In genomic region chrX:10174051-10174450, GRCh38 we compare ENCODE assay signal across 17 cellular contexts. TPM values are rescaled to one million over a fixed set of nuclear protein-coding genes. Genes with fewer than 3 reads are reported as not detected.
DNase-seq lines count a peak whose midpoint lies in the region; ATAC-seq, FAIRE-seq and TF ChIP-seq lines count a peak whose summit lies in the region.
"Had no signal": no experiment of that assay in that cellular context is flagged by ENCODE, and none has a peak within 500 bp of the region (broad histone marks: within the 10 kb centered on the region; RNA-seq: fewer than 3 reads in every experiment).

No MANE protein-coding gene starts in this region.

- TF ChIP-seq RAD21 in K562 (CRISPR knock-in tag; conservative IDR thresholded peaks at IDR 0.05 in 1 of 2, IDR thresholded peaks at IDR 0.05 in 1 of 2), result no peak

- 54% methylated on average over 7 of the region's 9 CpGs for WGBS in K562 (ENCODE audit: insufficient coverage, low coverage, missing lambda C conversion rate)
- WGBS in psoas muscle, 3 donors, result 68 to 95% (median 80%) methylated on average over 9 of the region's 9 CpGs

- H3K4me1 ChIP-seq in ES-I3 (ENCODE audit: insufficient read depth, low read length) (peaks cover 31% of the 10 kb centered on the region), K562 (replicated peaks in 1 of 2; ENCODE audit: control insufficient read depth in 2 of 2, insufficient read depth in 2 of 2, low read length in 2 of 2) (peaks cover 28 to 49% of the 10 kb centered on the region in 2 experiments), iPS-15b (ENCODE audit: control insufficient read depth, insufficient read depth, low read length) (peaks cover 6% of the 10 kb centered on the region), psoas muscle (peaks cover 19% of the 10 kb centered on the region), mucosa of descending colon (ENCODE audit: low read depth) (no peaks in the 10 kb centered on the region)
- H3K4me1 ChIP-seq: upper lobe of right lung had no signal

- no peaks in the 10 kb centered on the region for H3K9me1 ChIP-seq in K562 (ENCODE audit: control insufficient read depth, insufficient read depth, low read length)

- intact Hi-C loops in K562 (cut with micrococcal nuclease) (no loop called here), psoas muscle (cut with DNase I) (loop anchor here in 1 of 2 donors (10.0 kb wide), 1 partner anchor 61 kb away; no protein-coding TSS in a partner anchor), mucosa of descending colon (cut with DNase I, micrococcal nuclease) (no loop called here)

- no peaks in the 10 kb centered on the region; a peak in 1 of 5 replicates for H3K27me3 ChIP-seq in K562 (ENCODE audit: control insufficient read depth in 2 of 2, insufficient read depth in 2 of 2, low read length in 2 of 2)
- H3K27me3 ChIP-seq in iPS-15b (ENCODE audit: control insufficient read depth, insufficient read depth, low read length), result no peaks in the 10 kb centered on the region
- peaks cover 0 to 3% (median 0%) of the 10 kb centered on the region in 3 donors for H3K27me3 ChIP-seq in psoas muscle (ENCODE audit: insufficient read depth in 3 of 3, low read length in 2 of 3)
- H3K27me3 ChIP-seq: esophagus muscularis mucosa, upper lobe of right lung had no signal

- no peaks in the 10 kb centered on the region for H4K20me1 ChIP-seq in K562 (replicated peaks; ENCODE audit: control insufficient read depth, insufficient read depth, low read length)

- in situ Hi-C loops in K562 (cut with MboI), result loop anchor here (10.0 kb wide), 1 partner anchor 951 kb away; no protein-coding TSS in a partner anchor

- H3K36me3 ChIP-seq in ES-I3 (ENCODE audit: insufficient read depth, low read length) (no peaks in the 10 kb centered on the region), K562 (ENCODE audit: control insufficient read depth, insufficient read depth, low read length) (no peaks in the 10 kb centered on the region), iPS-15b (ENCODE audit: control insufficient read depth, insufficient read depth, low read length) (no peaks in the 10 kb centered on the region), psoas muscle (ENCODE audit: insufficient read depth in 1 of 2, low read depth in 1 of 2) (no peaks in the 10 kb centered on the region), mucosa of descending colon (ENCODE audit: low read depth) (no peaks in the 10 kb centered on the region)
- H3K36me3 ChIP-seq: esophagus muscularis mucosa, heart left ventricle, spleen, upper lobe of right lung had no signal

- H3K79me2 ChIP-seq in K562 (ENCODE audit: control insufficient read depth, insufficient read depth, low read length), result no peaks in the 10 kb centered on the region

- POLR2A ChIA-PET in K562 (lab: Yijun Ruan, JAX), result interaction anchor here (0.6 kb wide), 2 partner anchors 194 to 666 kb away, joined by 3 read pairs; no protein-coding TSS in a partner anchor

- DNase-seq in K562 (ENCODE audit: extremely low read depth in 1 of 4, low spot score in 3 of 4), result no peak
- DNase-seq in psoas muscle, result no peak
- DNase-seq in left lobe of liver (ENCODE audit: low spot score), result no peak
- DNase-seq in mucosa of descending colon, result no peak
- no peak for DNase-seq in NCI-H2081 (lab: John Stamatoyannopoulos, UW)
- DNase-seq in activated CD4-positive, alpha-beta T cell treated with anti-CD3 and anti-CD28 coated beads, Interleukin-2, amount 50 U/mL, for 48 hours, result no peak
- DNase-seq: CD8-positive, alpha-beta memory T cell; spleen; upper lobe of right lung had no signal

- no peak for TF ChIP-seq POLR2A in K562 (conservative IDR thresholded peaks at IDR 0.05)

- TF ChIP-seq EP300 in K562 (IDR thresholded peaks at IDR 0.05; ENCODE audit: low read length), result no peak

- CTCF ChIA-PET in K562 (lab: Yijun Ruan, JAX; ENCODE audit: low intra/inter-chr PET ratio), result no interaction called here

- TF ChIP-seq CTCF in K562 (IDR thresholded peaks at IDR 0.05 in 2 of 3, conservative IDR thresholded peaks at IDR 0.05 in 1 of 3; ENCODE audit: insufficient read depth in 2 of 3, low read depth in 1 of 3, low read length in 3 of 3), result no peak
- no peak for TF ChIP-seq CTCF in psoas muscle (IDR thresholded peaks at IDR 0.05)
- TF ChIP-seq CTCF in mucosa of descending colon (IDR thresholded peaks at IDR 0.05), result no peak

- H3K4me2 ChIP-seq in K562 (ENCODE audit: insufficient read depth, low read length), result peak overlapping the region; percentile 53
- H3K4me2 ChIP-seq: KMS-11 had no signal

- no peak for FAIRE-seq in K562 (lab: Jason Lieb, UNC)
- FAIRE-seq: colon, RCC 7860 had no signal

- H3K9ac ChIP-seq in ES-I3 (ENCODE audit: low read depth, low read length) (peak overlapping the region; percentile 66; the same call in 1 of the 2 replicates), K562 (ENCODE audit: insufficient read depth in 1 of 2, low read depth in 2 of 2, low read length in 2 of 2) (no peak overlapping the region; a peak in 1 of 4 replicates), iPS-15b (ENCODE audit: low read depth, low read length) (no peak overlapping the region)
- H3K9ac ChIP-seq: KMS-11 had no signal

- H3K9me3 ChIP-seq in ES-I3 (ENCODE audit: control insufficient read depth, insufficient read depth, low read length) (no peaks in the 10 kb centered on the region; the same call in 1 of the 2 replicates), K562 (replicated peaks; ENCODE audit: control insufficient read depth, insufficient read depth, low read depth, low read length) (no peaks in the 10 kb centered on the region), iPS-15b (ENCODE audit: control insufficient read depth, insufficient read depth, low read length) (no peaks in the 10 kb centered on the region), psoas muscle (no peaks in the 10 kb centered on the region), mucosa of descending colon (no peaks in the 10 kb centered on the region)
- H3K9me3 ChIP-seq: esophagus muscularis mucosa, heart left ventricle, spleen, upper lobe of right lung had no signal

- no peak overlapping the region for H3K4me3 ChIP-seq in K562
- peak overlapping the region; percentile 26 for H3K4me3 ChIP-seq in iPS-15b (ENCODE audit: low read depth, low read length)
- peak overlapping the region; percentile 41 for H3K4me3 ChIP-seq in psoas muscle
- H3K4me3 ChIP-seq in mucosa of descending colon, result no peak overlapping the region
- H3K4me3 ChIP-seq: spleen, upper lobe of right lung had no signal

- ATAC-seq in K562 (no peak), psoas muscle (no peak), left lobe of liver (no peak), mucosa of descending colon (no peak)
- ATAC-seq: stimulated activated memory B cell treated with anti-CD40 and anti-IgM and Interleukin-4, amounts not matched to agents 10 μg/mL and 1 μg/mL and 100 μg/mL, for 72 hours had no signal

- H2AFZ ChIP-seq in K562 (ENCODE audit: low read depth, low read length), result peak overlapping the region; percentile 83

- peak overlapping the region; percentile 48; the same call in 1 of the 3 replicates for H3K27ac ChIP-seq in K562 (ENCODE audit: extremely low read depth, low read depth, low read length)
- peak overlapping the region; percentile 64 for H3K27ac ChIP-seq in psoas muscle
- H3K27ac ChIP-seq: KMS-11, spleen, upper lobe of right lung had no signal

- no TSS peak for BruUV-seq in K562 (replicated peaks; lab: Mats Ljungman, UMichigan)

TF ChIP-seq in K562, 482 proteins besides CTCF, POLR2A, EP300 and RAD21:
- no peak for TF ChIP-seq JUND (IDR thresholded peaks at IDR 0.05; ENCODE audit: borderline replicate concordance, low read depth, low read length)
- TF ChIP-seq JUND (tag; IDR thresholded peaks at IDR 0.05; ENCODE audit: borderline replicate concordance, low read depth, low read length), result 0 out of 3 replicates have a peak, but pooled peaks have one; percentile 4
- no peak for TF ChIP-seq CXXC5 (CRISPR knock-in tag; IDR thresholded peaks at IDR 0.05)

RNA-seq across cellular contexts. Expression of gene CLCN4, which starts 17.3 kb away (rescaled TPM):
- total RNA-seq in K562 (2011; cell fraction: chromatin; rRNA removed; ENCODE audit: low replicate concordance), result 0.28 TPM in 1 of 2 replicates, not detected in the other
- total RNA-seq in K562 (2011; cell fraction: nucleolus; rRNA removed), result 0.26 and 0.83 TPM in 2 replicates
- total RNA-seq in K562 (2011; cell fraction: nucleoplasm; rRNA removed), result 0.23 and 0.37 TPM in 2 replicates
- total RNA-seq in K562 (2014; rRNA removed) (0.05 and 0.12 TPM in 2 replicates), K562 (2014; rRNA removed; fragmentation: Illumina TruSeq; extraction: Trizol) (0.06 and 0.11 TPM in 2 replicates), K562 (2015; rRNA removed; fragmentation: Illumina TruSeq; extraction: Trizol) (0.04 and 0.11 TPM in 2 replicates), K562 (2021) (0.11 TPM in 2 replicates), psoas muscle (10 to 100 TPM; 48.7 to 75.9 (median 74.4) TPM), left lobe of liver (9.6 TPM), mucosa of descending colon (1 to 10 TPM in 2 of 3 donors, under 1 TPM in 1; 0.26 to 1.8 (median 1.7) TPM)
- polyA plus RNA-seq in K562 (2011; rRNA removed) (0.01 and 0.08 TPM in 2 replicates), K562 (2014; fragmentation: Illumina TruSeq; extraction: Trizol) (0.09 and 0.11 TPM in 2 replicates), K562 (2014; fragmentation: Nextera tagmentation; extraction: Ambion mirVana) (under 1 TPM; 0.03 to 0.24 TPM), K562 (2014; rRNA removed) (0.08 TPM in 1 of 2 replicates, not detected in the other), psoas muscle (10 to 100 TPM in 2 of 3 donors, 1 to 10 TPM in 1; 4.1 to 53.8 (median 19.9) TPM)
- 0.03 and 0.38 TPM in 2 replicates for polyA plus RNA-seq in K562 (2011; cell fraction: cytosol; rRNA removed)
- 0.03 and 0.13 TPM in 2 replicates for polyA plus RNA-seq in K562 (2011; cell fraction: nucleus; rRNA removed)
- 0.16 and 0.26 TPM in 2 replicates for polyA plus RNA-seq in K562 (2012)
- polyA minus RNA-seq in K562 (2011; rRNA and poly(A)+ RNA removed), result 0.12 and 0.46 TPM in 2 replicates
- 0.10 TPM in 1 of 2 replicates, not detected in the other for polyA minus RNA-seq in K562 (2011; cell fraction: cytosol; rRNA and poly(A)+ RNA removed)
- polyA minus RNA-seq in K562 (2011; cell fraction: nucleus; rRNA and poly(A)+ RNA removed), result under 0.01 and 0.11 TPM in 2 replicates
- polyA plus RNA-seq: CD8-positive, alpha-beta memory T cell had no signal

Comparison
In these comparisons a context has a peak if more than half of its experiments do, and no peak if none do; other contexts are left out.
1. H3K4me3 ChIP-seq: peak in iPS-15b (single experiment) and psoas muscle (single experiment); none in K562 (single experiment) and mucosa of descending colon (single experiment).